In the genomic region with DNA sequence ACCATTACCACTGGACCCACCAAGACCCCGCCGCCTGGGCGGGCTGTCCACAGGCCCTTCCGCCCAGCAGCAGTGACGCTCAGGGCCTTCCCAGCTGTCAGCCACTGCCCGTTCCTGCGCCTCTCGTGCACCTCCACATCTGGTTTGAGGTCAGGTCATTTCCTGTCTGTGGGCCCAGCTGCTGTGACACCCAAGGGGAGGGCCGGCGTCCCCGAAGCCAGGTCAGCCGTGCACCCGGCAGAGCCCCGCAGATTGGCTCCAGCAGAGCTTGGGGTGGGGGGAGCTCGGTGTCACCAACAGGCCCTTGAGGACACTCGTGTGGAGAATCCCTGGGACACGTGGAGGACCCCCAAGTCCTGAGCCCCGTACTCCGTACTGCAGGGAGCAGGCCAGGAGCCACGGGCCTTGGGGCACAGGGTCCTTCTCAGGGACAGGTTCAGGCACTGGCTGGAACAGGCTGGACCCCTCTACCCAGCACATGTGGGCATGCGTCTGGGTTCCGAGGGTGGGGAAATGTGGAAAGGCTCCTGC, we compare ENCODE assay signal across 8 cellular contexts. TPM values are rescaled to one million over a fixed set of nuclear protein-coding genes. Genes with fewer than 3 reads are reported as not detected.
DNase-seq lines count a peak whose midpoint lies in the region; FAIRE-seq and TF ChIP-seq lines count a peak whose summit lies in the region.
"Had no signal": no experiment of that assay in that cellular context is flagged by ENCODE, and none has a peak within 500 bp of the region (broad histone marks: within the 10 kb centered on the region; RNA-seq: fewer than 3 reads in every experiment).

No MANE protein-coding gene starts in this region.

- no peak overlapping the region for H3K4me3 Mint-ChIP-seq in chondrocyte (ENCODE audit: unreplicated experiment)
- H3K4me3 Mint-ChIP-seq: activated naive CD8-positive, alpha-beta T cell treated with anti-CD3 and anti-CD28 coated beads for 36 hours; neural crest cell had no signal

- no peak for TF ChIP-seq CTCF in chondrocyte (IDR thresholded peaks at IDR 0.05)

- no peak overlapping the region for H3K27ac Mint-ChIP-seq in chondrocyte (ENCODE audit: unreplicated experiment)
- H3K27ac Mint-ChIP-seq: activated naive CD8-positive, alpha-beta T cell treated with anti-CD3 and anti-CD28 coated beads for 36 hours had no signal

- peaks cover 4% of the 10 kb centered on the region for H3K36me3 Mint-ChIP-seq in chondrocyte (ENCODE audit: low read depth)

- no peaks in the 10 kb centered on the region for H3K9me3 ChIP-seq in BLaER1 treated with 17β-estradiol and CSF1 and Interleukin-3, amounts not matched to agents 10 nM and 100 nM (replicated peaks in 1 of 11)

- H3K4me2 ChIP-seq in BLaER1 treated with 17β-estradiol and CSF1 and Interleukin-3, amounts not matched to agents 10 nM and 100 nM, result peak overlapping the region; percentile 56 to 91 (median 82)

- FAIRE-seq in RCC 7860 (lab: Jason Lieb, UNC), result no peak

- H3K4me3 ChIP-seq in BLaER1 treated with 17β-estradiol and CSF1 and Interleukin-3, amounts not matched to agents 10 nM and 100 nM, result no peak overlapping the region; a peak in 2 of 20 replicates
- H3K4me3 ChIP-seq in H7 (ENCODE audit: insufficient read depth, low read depth, low read length), result no peak overlapping the region

- no peaks in the 10 kb centered on the region for H3K27me3 ChIP-seq in BLaER1 treated with 17β-estradiol and CSF1 and Interleukin-3, amounts not matched to agents 10 nM and 100 nM
- H3K27me3 ChIP-seq in H7 (ENCODE audit: control insufficient read depth, insufficient read depth, low read length), result peaks cover 2% of the 10 kb centered on the region; the same call in 1 of the 2 replicates

- peaks cover 41 to 71% (median 56%) of the 10 kb centered on the region in 11 experiments for H3K36me3 ChIP-seq in BLaER1 treated with 17β-estradiol and CSF1 and Interleukin-3, amounts not matched to agents 10 nM and 100 nM
- peaks cover 3% of the 10 kb centered on the region for H3K36me3 ChIP-seq in H7 (replicated peaks; ENCODE audit: control insufficient read depth, insufficient read depth, low read length)

- H3K4me1 ChIP-seq in BLaER1 treated with 17β-estradiol and CSF1 and Interleukin-3, amounts not matched to agents 10 nM and 100 nM, result peaks cover 30 to 83% (median 69%) of the 10 kb centered on the region in 10 experiments

- peak overlapping the region in 7 of 11 experiments; percentile 4 to 55 (median 19); a peak in 6 of 22 replicates for H3K27ac ChIP-seq in BLaER1 treated with 17β-estradiol and CSF1 and Interleukin-3, amounts not matched to agents 10 nM and 100 nM

- peaks cover 43 to 90% (median 80%) of the 10 kb centered on the region in 11 experiments; a peak in 21 of 22 replicates for H4K20me1 ChIP-seq in BLaER1 treated with 17β-estradiol and CSF1 and Interleukin-3, amounts not matched to agents 10 nM and 100 nM

- H3K27me3 Mint-ChIP-seq in chondrocyte (ENCODE audit: low read depth), result no peaks in the 10 kb centered on the region
- H3K27me3 Mint-ChIP-seq: activated naive CD8-positive, alpha-beta T cell treated with anti-CD3 and anti-CD28 coated beads for 36 hours had no signal

- peaks cover 5% of the 10 kb centered on the region for H3K4me1 Mint-ChIP-seq in chondrocyte (ENCODE audit: low read depth)

- H3K9ac ChIP-seq in BLaER1 treated with 17β-estradiol and CSF1 and Interleukin-3, amounts not matched to agents 10 nM and 100 nM, result peak overlapping the region in 9 of 11 experiments; percentile 4 to 63 (median 51); a peak in 14 of 22 replicates

- DNase-seq in H7, result peak; percentile 65
- peak; percentile 87 for DNase-seq in chondrocyte (ENCODE audit: low spot score)
- DNase-seq in RCC 7860 (ENCODE audit: low spot score), result no peak
- no peak for DNase-seq in nucleus accumbens (lab: John Stamatoyannopoulos, UW)
- DNase-seq in GM19240 (ENCODE audit: insufficient read length, low spot score), result no peak
- DNase-seq: activated naive CD8-positive, alpha-beta T cell treated with anti-CD3 and anti-CD28 coated beads for 36 hours had no signal

- no peaks in the 10 kb centered on the region for H3K9me3 Mint-ChIP-seq in chondrocyte (ENCODE audit: low read depth)
- H3K9me3 Mint-ChIP-seq: activated naive CD8-positive, alpha-beta T cell treated with anti-CD3 and anti-CD28 coated beads for 36 hours; neural crest cell had no signal

RNA-seq across cellular contexts. Expression of gene SPATA2L, which starts 4.8 kb away (rescaled TPM):
- 13.5 and 16.0 TPM in 2 replicates for total RNA-seq in H7 (2014; rRNA removed; shearing (Covaris generic))
- 7.0 to 10.3 TPM (median 9.3 TPM) in 3 replicates for total RNA-seq in chondrocyte

RNA-seq across cellular contexts. Expression of gene CDK10, which starts 10.2 kb away (rescaled TPM):
- total RNA-seq in H7 (2014; rRNA removed; shearing (Covaris generic)), result 36.5 and 45.0 TPM in 2 replicates
- 43.7 to 63.0 TPM (median 45.8 TPM) in 3 replicates for total RNA-seq in chondrocyte

RNA-seq across cellular contexts. Expression of gene VPS9D1, which starts 24.0 kb away (rescaled TPM):
- 1.9 and 4.5 TPM in 2 replicates for total RNA-seq in H7 (2014; rRNA removed; shearing (Covaris generic))
- 20.3 to 26.6 TPM (median 20.4 TPM) in 3 replicates for total RNA-seq in chondrocyte

RNA-seq across cellular contexts. Expression of gene ZNF276, which starts 24.7 kb away (rescaled TPM):
- 8.0 and 11.4 TPM in 2 replicates for total RNA-seq in H7 (2014; rRNA removed; shearing (Covaris generic))
- total RNA-seq in chondrocyte, result 16.2 to 23.0 TPM (median 17.4 TPM) in 3 replicates

RNA-seq across cellular contexts. Expression of gene SPATA33, which starts 39.0 kb away (rescaled TPM):
- total RNA-seq in H7 (2014; rRNA removed; shearing (Covaris generic)), result 5.5 and 7.0 TPM in 2 replicates
- 8.8 to 12.6 TPM (median 10.3 TPM) in 3 replicates for total RNA-seq in chondrocyte

Comparison
In these comparisons a context has a peak if more than half of its experiments do, and no peak if none do; other contexts are left out.
1. DNase-seq: peak in H7 (single experiment) and chondrocyte (single experiment); none in RCC 7860 (single experiment), nucleus accumbens (0 of 56) and GM19240 (single experiment).